In genomic region chr20:44093249-44093582, GRCh38 we compare ENCODE assay signal across 14 cellular contexts.
DNase-seq lines count a peak whose midpoint lies in the region; ATAC-seq and TF ChIP-seq lines count a peak whose summit lies in the region.
"Had no signal": no experiment of that assay in that cellular context is flagged by ENCODE, and none has a peak within 500 bp of the region (broad histone marks: within the 10 kb centered on the region; RNA-seq: fewer than 3 reads in every experiment).

No MANE protein-coding gene starts in this region.

- H3F3A ChIP-seq in SK-N-SH (replicated peaks; ENCODE audit: insufficient read depth) = no peaks in the 10 kb centered on the region

- no peak for DNase-seq in SK-N-SH
- no peak for DNase-seq in HFFc6
- DNase-seq in RWPE2 (ENCODE audit: low spot score) = no peak
- no peak for DNase-seq in stimulated activated effector memory CD8-positive, alpha-beta T cell treated with anti-CD3 and anti-CD28 coated beads, Interleukin-12 subunit alpha, Interleukin-12 subunit beta, amount 100 ng/mL, for 72 hours (ENCODE audit: low spot score in 2 of 2)
- no peak for DNase-seq in DMS114 treated with DMSO at 0.1 percent for 48 hours (lab: John Stamatoyannopoulos, UW; ENCODE audit: unreplicated experiment)
- DNase-seq: 8988T, GF-D8, NCI-H2171 treated with DMSO at 0.1 percent for 48 hours, NCI-H446 treated with DMSO at 0.1 percent for 48 hours had no signal

- H3K27ac Mint-ChIP-seq in HFFc6 = no peak overlapping the region
- H3K27ac Mint-ChIP-seq in stimulated activated effector memory CD8-positive, alpha-beta T cell treated with anti-CD3 and anti-CD28 coated beads, Interleukin-12 subunit alpha, Interleukin-12 subunit beta, amount 100 ng/mL, for 72 hours = peak overlapping the region; percentile 18

- TF ChIP-seq RAD21 in SK-N-SH (IDR thresholded peaks at IDR 0.05; ENCODE audit: low read length) = no peak

- no peak overlapping the region for H3K4me2 ChIP-seq in SK-N-SH
- H3K4me2 ChIP-seq: BLaER1 had no signal

- H4K20me1 ChIP-seq in SK-N-SH (ENCODE audit: insufficient read depth) = no peaks in the 10 kb centered on the region
- H4K20me1 ChIP-seq: BLaER1 had no signal

- peaks cover 0 to 16% of the 10 kb centered on the region in 2 experiments; a peak in 1 of 4 replicates for H3K4me1 ChIP-seq in SK-N-SH (ENCODE audit: control insufficient read depth in 1 of 2, insufficient read depth in 2 of 2, low read depth in 1 of 2, low read length in 1 of 2)
- peaks cover 24% of the 10 kb centered on the region for H3K4me1 ChIP-seq in RWPE2 (ENCODE audit: insufficient read depth, poor library complexity, severe bottlenecking)

- H3K36me3 Mint-ChIP-seq in HFFc6 (ENCODE audit: low read depth) = no peaks in the 10 kb centered on the region
- H3K36me3 Mint-ChIP-seq in stimulated activated effector memory CD8-positive, alpha-beta T cell treated with anti-CD3 and anti-CD28 coated beads, Interleukin-12 subunit alpha, Interleukin-12 subunit beta, amount 100 ng/mL, for 72 hours = no peaks in the 10 kb centered on the region

- no peaks in the 10 kb centered on the region; the same call in 1 of the 2 replicates for H3K27me3 Mint-ChIP-seq in HFFc6 (ENCODE audit: insufficient read depth)

- H3K4me1 Mint-ChIP-seq in HFFc6 (ENCODE audit: low read depth) = peaks cover 33% of the 10 kb centered on the region
- no peaks in the 10 kb centered on the region for H3K4me1 Mint-ChIP-seq in stimulated activated effector memory CD8-positive, alpha-beta T cell treated with anti-CD3 and anti-CD28 coated beads, Interleukin-12 subunit alpha, Interleukin-12 subunit beta, amount 100 ng/mL, for 72 hours

- H3K9me3 ChIP-seq in SK-N-SH = no peaks in the 10 kb centered on the region
- H3K9me3 ChIP-seq in RWPE2 (ENCODE audit: severe bottlenecking) = no peaks in the 10 kb centered on the region
- H3K9me3 ChIP-seq: BLaER1 had no signal

- CTCF ChIA-PET in SK-N-SH (lab: Yijun Ruan, JAX) = interaction anchor here (1.5 to 2.0 kb wide), 2 partner anchors 9 to 343 kb away, joined by 4 to 12 read pairs; no protein-coding TSS in a partner anchor

- H3K27me3 ChIP-seq in SK-N-SH (ENCODE audit: insufficient read depth) = no peaks in the 10 kb centered on the region
- no peaks in the 10 kb centered on the region for H3K27me3 ChIP-seq in RWPE2 (ENCODE audit: insufficient read depth, poor library complexity, severe bottlenecking)
- H3K27me3 ChIP-seq: BLaER1 had no signal

- H3K27ac ChIP-seq in SK-N-SH (ENCODE audit: low read depth in 2 of 2, low read length in 1 of 2) (no peak overlapping the region), RWPE2 (ENCODE audit: poor library complexity, severe bottlenecking) (no peak overlapping the region)
- H3K27ac ChIP-seq: BLaER1, SK-N-MC had no signal

- TF ChIP-seq CTCF in SK-N-SH (IDR thresholded peaks at IDR 0.05) = no peak; the same call in 1 of the 2 replicates
- TF ChIP-seq CTCF in HFFc6 (IDR thresholded peaks at IDR 0.05) = peak; percentile 63
- TF ChIP-seq CTCF in RWPE2 (IDR thresholded peaks at IDR 0.05; ENCODE audit: poor library complexity, severe bottlenecking) = peak; percentile 75

- WGBS in SK-N-SH (ENCODE audit: low lambda C conversion rate) = 63% methylated on average over 2 of the region's 2 CpGs

- no peak overlapping the region for H3K4me3 Mint-ChIP-seq in HFFc6
- H3K4me3 Mint-ChIP-seq in stimulated activated effector memory CD8-positive, alpha-beta T cell treated with anti-CD3 and anti-CD28 coated beads, Interleukin-12 subunit alpha, Interleukin-12 subunit beta, amount 100 ng/mL, for 72 hours = no peak overlapping the region

- H3K9me2 ChIP-seq in SK-N-SH = no peaks in the 10 kb centered on the region

- H3K9me3 Mint-ChIP-seq in HFFc6 = no peaks in the 10 kb centered on the region
- H3K9me3 Mint-ChIP-seq in stimulated activated effector memory CD8-positive, alpha-beta T cell treated with anti-CD3 and anti-CD28 coated beads, Interleukin-12 subunit alpha, Interleukin-12 subunit beta, amount 100 ng/mL, for 72 hours = no peaks in the 10 kb centered on the region

- no peak for TF ChIP-seq EP300 in SK-N-SH (IDR thresholded peaks at IDR 0.05; ENCODE audit: borderline replicate concordance in 1 of 2, low read depth in 1 of 2, low read length in 1 of 2)

- H3K36me3 ChIP-seq in SK-N-SH (replicated peaks in 1 of 2; ENCODE audit: control insufficient read depth in 1 of 2, insufficient read depth in 2 of 2, low read length in 1 of 2) = no peaks in the 10 kb centered on the region
- no peaks in the 10 kb centered on the region for H3K36me3 ChIP-seq in RWPE2 (ENCODE audit: low read depth)
- H3K36me3 ChIP-seq: BLaER1 had no signal

- H3K4me3 ChIP-seq in SK-N-SH (ENCODE audit: low read depth in 2 of 2, low read length in 1 of 2) (no peak overlapping the region; a peak in 1 of 4 replicates), RWPE2 (ENCODE audit: severe bottlenecking) (no peak overlapping the region)
- H3K4me3 ChIP-seq: BLaER1, SK-N-MC had no signal

- H3K79me2 ChIP-seq in SK-N-SH (ENCODE audit: insufficient read depth) = no peaks in the 10 kb centered on the region

- H3K9ac ChIP-seq in SK-N-SH = no peak overlapping the region
- H3K9ac ChIP-seq: BLaER1 had no signal

- POLR2A ChIA-PET in SK-N-SH (lab: Yijun Ruan, JAX) = no interaction called here

- ATAC-seq in SK-N-SH treated with all-trans-retinoic acid at 6 μM for 48 hours (peak; percentile 41), RWPE2 (ENCODE audit: low read depth) (no peak), HG02938 (IDR thresholded peaks at IDR 0.05; ENCODE audit: unreplicated experiment) (no peak), GM18511 (IDR thresholded peaks at IDR 0.05; ENCODE audit: unreplicated experiment) (no peak)
- no peak for ATAC-seq in stimulated activated effector memory CD8-positive, alpha-beta T cell treated with anti-CD3 and anti-CD28 coated beads, Interleukin-12 subunit alpha, Interleukin-12 subunit beta, amount 100 ng/mL, for 72 hours

- no peak overlapping the region for H2AFZ ChIP-seq in SK-N-SH (ENCODE audit: low read depth)

TF ChIP-seq in SK-N-SH treated with all-trans-retinoic acid at 6 μM for 48 hours, 23 proteins besides CTCF, POLR2A, EP300 and RAD21:
- no peak for TF ChIP-seq ZC3H10 (CRISPR knock-in tag; IDR thresholded peaks at IDR 0.05)
- TF ChIP-seq, protein P1, sequence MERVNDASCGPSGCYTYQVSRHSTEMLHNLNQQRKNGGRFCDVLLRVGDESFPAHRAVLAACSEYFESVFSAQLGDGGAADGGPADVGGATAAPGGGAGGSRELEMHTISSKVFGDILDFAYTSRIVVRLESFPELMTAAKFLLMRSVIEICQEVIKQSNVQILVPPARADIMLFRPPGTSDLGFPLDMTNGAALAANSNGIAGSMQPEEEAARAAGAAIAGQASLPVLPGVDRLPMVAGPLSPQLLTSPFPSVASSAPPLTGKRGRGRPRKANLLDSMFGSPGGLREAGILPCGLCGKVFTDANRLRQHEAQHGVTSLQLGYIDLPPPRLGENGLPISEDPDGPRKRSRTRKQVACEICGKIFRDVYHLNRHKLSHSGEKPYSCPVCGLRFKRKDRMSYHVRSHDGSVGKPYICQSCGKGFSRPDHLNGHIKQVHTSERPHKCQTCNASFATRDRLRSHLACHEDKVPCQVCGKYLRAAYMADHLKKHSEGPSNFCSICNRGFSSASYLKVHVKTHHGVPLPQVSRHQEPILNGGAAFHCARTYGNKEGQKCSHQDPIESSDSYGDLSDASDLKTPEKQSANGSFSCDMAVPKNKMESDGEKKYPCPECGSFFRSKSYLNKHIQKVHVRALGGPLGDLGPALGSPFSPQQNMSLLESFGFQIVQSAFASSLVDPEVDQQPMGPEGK (CRISPR knock-in tag; IDR thresholded peaks at IDR 0.05; ENCODE audit: borderline replicate concordance) = no peak
TF ChIP-seq in SK-N-SH treated with all-trans-retinoic acid at 6 μM for 48 hours: peak in this region for 0.

TF ChIP-seq in SK-N-SH, 30 proteins besides CTCF, POLR2A, EP300 and RAD21:
- TF ChIP-seq GABPA (IDR thresholded peaks at IDR 0.05; ENCODE audit: low read depth) (no peak), NFIC (IDR thresholded peaks at IDR 0.05; ENCODE audit: borderline replicate concordance) (no peak), CHD2 (IDR thresholded peaks at IDR 0.05; ENCODE audit: low read length, partially characterized antibody) (no peak)
TF ChIP-seq in SK-N-SH: peak in this region for 0.
